Comparison of ENCODE assay signal across 8 cellular contexts in the genomic region with DNA sequence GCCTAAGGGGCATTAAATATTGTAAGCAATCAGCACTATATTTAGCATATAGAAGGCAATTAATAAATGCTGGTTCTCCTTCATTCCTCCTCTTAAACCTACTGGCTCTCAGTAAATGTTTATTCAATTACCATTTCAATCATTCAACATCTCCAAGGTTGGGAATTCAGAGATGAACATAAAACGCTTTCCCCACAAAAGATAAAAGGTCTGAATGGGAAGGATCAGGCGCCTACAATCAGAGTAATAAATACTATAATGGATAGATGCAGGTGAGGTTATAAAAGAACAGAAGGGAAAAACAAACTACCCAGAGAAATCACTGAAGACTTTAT. TPM values are rescaled to one million over a fixed set of nuclear protein-coding genes. Genes with fewer than 3 reads are reported as not detected.
A peak's percentile ranks its signal among the peaks of the same experiment; 100 is the strongest.
DNase-seq lines count a peak whose midpoint lies in the region; ATAC-seq and TF ChIP-seq lines count a peak whose summit lies in the region.

No MANE protein-coding gene starts in this region.

- H3K14ac ChIP-seq in H9 (ENCODE audit: insufficient read depth, low read length): no peak overlapping the region

- peaks cover 2% of the 10 kb centered on the region; the same call in 1 of the 2 replicates for H3K4me1 ChIP-seq in H9 (ENCODE audit: insufficient read depth, low read length)
- peaks cover 17% of the 10 kb centered on the region for H3K4me1 ChIP-seq in skeletal muscle satellite cell (ENCODE audit: control insufficient read depth, insufficient read depth, low read length)

- H3K27ac ChIP-seq in H9 (ENCODE audit: insufficient read length, low read depth, low read length): no peak overlapping the region

- no peaks in the 10 kb centered on the region for H3K27me3 ChIP-seq in H9 (ENCODE audit: insufficient read depth, low read length)
- H3K27me3 ChIP-seq in skeletal muscle satellite cell (ENCODE audit: control insufficient read depth, insufficient read depth, low read length): no peaks in the 10 kb centered on the region

- H3K9me3 Mint-ChIP-seq in H9: no peaks in the 10 kb centered on the region
- H3K9me3 Mint-ChIP-seq in WTC11: no peaks in the 10 kb centered on the region

- H2BK15ac ChIP-seq in H9 (ENCODE audit: low read depth, low read length): no peak overlapping the region

- POLR2A ChIA-PET in WTC11 (lab: Charles Lee): interaction anchor here (1.7 kb wide), 1 partner anchor 21 kb away, joined by 11 read pairs; a partner anchor contains a TSS

- H3K36me3 Mint-ChIP-seq in H9 (ENCODE audit: insufficient read depth in 1 of 3, low read depth in 3 of 3) (peaks cover 6 to 50% (median 37%) of the 10 kb centered on the region in 3 experiments; a peak in 5 of 7 replicates), WTC11 (peaks cover 11% of the 10 kb centered on the region)

- H2AK5ac ChIP-seq in H9 (ENCODE audit: insufficient read length, low read length): no peak overlapping the region

- no peak overlapping the region for H2BK120ac ChIP-seq in H9 (ENCODE audit: low read depth, low read length, poor library complexity, severe bottlenecking)

- peaks cover 10% of the 10 kb centered on the region for H3K23me2 ChIP-seq in H9 (ENCODE audit: insufficient read length, low read depth, low read length, poor library complexity, severe bottlenecking)

- no peaks in the 10 kb centered on the region; the same call in 1 of the 2 replicates for H3K27me3 Mint-ChIP-seq in H9 (ENCODE audit: low read depth)
- H3K27me3 Mint-ChIP-seq in WTC11 (ENCODE audit: low read depth): no peaks in the 10 kb centered on the region

- H2BK20ac ChIP-seq in H9 (ENCODE audit: low read depth, low read length, poor library complexity, severe bottlenecking): no peak overlapping the region

- no peak overlapping the region for H4K5ac ChIP-seq in H9 (ENCODE audit: insufficient read length, low read depth, low read length)

- no peak overlapping the region for H3T11ph ChIP-seq in H9 (ENCODE audit: low read length)

- CTCF ChIA-PET in WTC11 (lab: Charles Lee): interaction anchor here (1.3 kb wide), 1 partner anchor 315 kb away, joined by 5 read pairs; no protein-coding TSS in a partner anchor

- DNase-seq in H9 (no peak), WTC11 (ENCODE audit: low spot score) (no peak), foreskin fibroblast (no peak), NCI-H748 treated with DMSO at 0.1 percent for 48 hours (lab: John Stamatoyannopoulos, UW) (no peak), hypothalamus (lab: John Stamatoyannopoulos, UW) (no peak)
- no peak for DNase-seq in stimulated activated CD8-positive, alpha-beta memory T cell treated with anti-CD3 and anti-CD28 coated beads, Interleukin-4, amount 100 ng/mL, for 48 hours
- DNase-seq in effector CD4-positive, alpha-beta T cell: no peak

- H3K79me1 ChIP-seq in H9 (ENCODE audit: insufficient read depth, low read depth, low read length, poor library complexity, severe bottlenecking): no peaks in the 10 kb centered on the region

- no peak overlapping the region for H3K23ac ChIP-seq in H9 (ENCODE audit: insufficient read length, low read depth, low read length)

- ATAC-seq in WTC11: no peak

- H4K91ac ChIP-seq in H9 (ENCODE audit: insufficient read length, low read depth, low read length): no peak overlapping the region

- no peak overlapping the region for H2BK12ac ChIP-seq in H9 (ENCODE audit: insufficient read length, low read depth, low read length)

- no CpG with 5 or more reads among the region's 2 CpGs for WGBS in H9 (ENCODE audit: extremely low coverage, insufficient read length, low lambda C conversion rate)

- H3K4me3 ChIP-seq in foreskin fibroblast (ENCODE audit: low read depth in 1 of 2, low read length in 2 of 2) (peak overlapping the region; percentile 78 to 94), skeletal muscle satellite cell (ENCODE audit: low read length) (peak overlapping the region; percentile 97)

- peaks cover 21 to 22% of the 10 kb centered on the region in 2 experiments for H3K4me1 Mint-ChIP-seq in H9
- H3K4me1 Mint-ChIP-seq in WTC11: peaks cover 20% of the 10 kb centered on the region

- no peak overlapping the region for H2BK5ac ChIP-seq in H9 (ENCODE audit: insufficient read length, low read length)

- H3K36me3 ChIP-seq in skeletal muscle satellite cell (ENCODE audit: insufficient read depth, low read length): peaks cover 4% of the 10 kb centered on the region

- H3K4me2 ChIP-seq in H9 (ENCODE audit: insufficient read depth, insufficient read length, low read length) (peak overlapping the region; percentile 75), skeletal muscle satellite cell (ENCODE audit: low read length) (peak overlapping the region; percentile 93)

- H3K27ac Mint-ChIP-seq in H9 (peak overlapping the region in 2 of 3 experiments; percentile 66; a peak in 3 of 7 replicates), WTC11 (peak overlapping the region; percentile 26)

- no peak overlapping the region for H3K4ac ChIP-seq in H9 (ENCODE audit: low read depth, low read length)

- TF ChIP-seq CTCF in H9 (conservative IDR thresholded peaks at IDR 0.05) (no peak), WTC11 (IDR thresholded peaks at IDR 0.05) (no peak), foreskin fibroblast (IDR thresholded peaks at IDR 0.05; ENCODE audit: low read depth, low read length) (no peak)

- H3K56ac ChIP-seq in H9 (ENCODE audit: insufficient read length, low read depth, low read length): no peak overlapping the region

- H3K9ac ChIP-seq in H9 (ENCODE audit: extremely low read depth, insufficient read length, low read length): no peak overlapping the region
- peak overlapping the region; percentile 95 for H3K9ac ChIP-seq in skeletal muscle satellite cell (ENCODE audit: low read depth, low read length)

- no peak overlapping the region for H3K18ac ChIP-seq in H9 (ENCODE audit: insufficient read length, low read depth, low read length)

- H3K9me3 ChIP-seq in H9 (ENCODE audit: control insufficient read depth, low read depth, low read length): no peaks in the 10 kb centered on the region
- no peaks in the 10 kb centered on the region for H3K9me3 ChIP-seq in skeletal muscle satellite cell (replicated peaks; ENCODE audit: low read length)

- peaks cover 4% of the 10 kb centered on the region; the same call in 1 of the 2 replicates for H3K79me2 ChIP-seq in H9 (ENCODE audit: insufficient read depth, low read length)

- H4K20me1 ChIP-seq in H9 (ENCODE audit: control insufficient read depth, insufficient read depth, insufficient read length): no peaks in the 10 kb centered on the region

- H3K4me3 Mint-ChIP-seq in H9 (peak overlapping the region; percentile 90 to 91), WTC11 (peak overlapping the region; percentile 93)

- H2AFZ ChIP-seq in H9 (ENCODE audit: low read length): no peak overlapping the region

- H4K8ac ChIP-seq in H9 (replicated peaks; ENCODE audit: insufficient read length, low read depth, low read length): no peak overlapping the region

TF ChIP-seq in WTC11, 78 proteins besides CTCF, POLR2A, EP300 and RAD21 (continues in another document):
- TF ChIP-seq SMAD3 (CRISPR knock-in tag; IDR thresholded peaks at IDR 0.05; ENCODE audit: borderline replicate concordance) (no peak), TP53 (CRISPR knock-in tag; IDR thresholded peaks at IDR 0.05) (no peak), ETV6 (CRISPR knock-in tag; IDR thresholded peaks at IDR 0.05) (no peak), GABPB1 (CRISPR knock-in tag; IDR thresholded peaks at IDR 0.05) (no peak), ZNF232 (CRISPR knock-in tag; IDR thresholded peaks at IDR 0.05) (no peak)
- TF ChIP-seq, protein P1, sequence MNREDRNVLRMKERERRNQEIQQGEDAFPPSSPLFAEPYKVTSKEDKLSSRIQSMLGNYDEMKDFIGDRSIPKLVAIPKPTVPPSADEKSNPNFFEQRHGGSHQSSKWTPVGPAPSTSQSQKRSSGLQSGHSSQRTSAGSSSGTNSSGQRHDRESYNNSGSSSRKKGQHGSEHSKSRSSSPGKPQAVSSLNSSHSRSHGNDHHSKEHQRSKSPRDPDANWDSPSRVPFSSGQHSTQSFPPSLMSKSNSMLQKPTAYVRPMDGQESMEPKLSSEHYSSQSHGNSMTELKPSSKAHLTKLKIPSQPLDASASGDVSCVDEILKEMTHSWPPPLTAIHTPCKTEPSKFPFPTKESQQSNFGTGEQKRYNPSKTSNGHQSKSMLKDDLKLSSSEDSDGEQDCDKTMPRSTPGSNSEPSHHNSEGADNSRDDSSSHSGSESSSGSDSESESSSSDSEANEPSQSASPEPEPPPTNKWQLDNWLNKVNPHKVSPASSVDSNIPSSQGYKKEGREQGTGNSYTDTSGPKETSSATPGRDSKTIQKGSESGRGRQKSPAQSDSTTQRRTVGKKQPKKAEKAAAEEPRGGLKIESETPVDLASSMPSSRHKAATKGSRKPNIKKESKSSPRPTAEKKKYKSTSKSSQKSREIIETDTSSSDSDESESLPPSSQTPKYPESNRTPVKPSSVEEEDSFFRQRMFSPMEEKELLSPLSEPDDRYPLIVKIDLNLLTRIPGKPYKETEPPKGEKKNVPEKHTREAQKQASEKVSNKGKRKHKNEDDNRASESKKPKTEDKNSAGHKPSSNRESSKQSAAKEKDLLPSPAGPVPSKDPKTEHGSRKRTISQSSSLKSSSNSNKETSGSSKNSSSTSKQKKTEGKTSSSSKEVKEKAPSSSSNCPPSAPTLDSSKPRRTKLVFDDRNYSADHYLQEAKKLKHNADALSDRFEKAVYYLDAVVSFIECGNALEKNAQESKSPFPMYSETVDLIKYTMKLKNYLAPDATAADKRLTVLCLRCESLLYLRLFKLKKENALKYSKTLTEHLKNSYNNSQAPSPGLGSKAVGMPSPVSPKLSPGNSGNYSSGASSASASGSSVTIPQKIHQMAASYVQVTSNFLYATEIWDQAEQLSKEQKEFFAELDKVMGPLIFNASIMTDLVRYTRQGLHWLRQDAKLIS (CRISPR knock-in tag; IDR thresholded peaks at IDR 0.05; ENCODE audit: borderline replicate concordance): no peak
- TF ChIP-seq, protein P2, sequence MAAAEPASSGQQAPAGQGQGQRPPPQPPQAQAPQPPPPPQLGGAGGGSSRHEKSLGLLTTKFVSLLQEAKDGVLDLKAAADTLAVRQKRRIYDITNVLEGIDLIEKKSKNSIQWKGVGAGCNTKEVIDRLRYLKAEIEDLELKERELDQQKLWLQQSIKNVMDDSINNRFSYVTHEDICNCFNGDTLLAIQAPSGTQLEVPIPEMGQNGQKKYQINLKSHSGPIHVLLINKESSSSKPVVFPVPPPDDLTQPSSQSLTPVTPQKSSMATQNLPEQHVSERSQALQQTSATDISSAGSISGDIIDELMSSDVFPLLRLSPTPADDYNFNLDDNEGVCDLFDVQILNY (CRISPR knock-in tag; IDR thresholded peaks at IDR 0.05): no peak

RNA-seq across cellular contexts. Expression of a gene that starts 0.4 kb away (rescaled TPM):
- total RNA-seq in H9 (2021) (15.6 and 16.7 TPM in 2 replicates), WTC11 (2021) (9.4 to 10.1 TPM (median 9.9 TPM) in 3 replicates)
- 16.2 and 17.2 TPM in 2 replicates for total RNA-seq in skeletal muscle satellite cell (2012; rRNA removed)

RNA-seq across cellular contexts. Expression of a gene that starts 21.0 kb away (rescaled TPM):
- total RNA-seq in H9 (2021): 76.8 and 82.1 TPM in 2 replicates
- 80.6 to 89.2 TPM (median 80.9 TPM) in 3 replicates for total RNA-seq in WTC11 (2021)
- total RNA-seq in skeletal muscle satellite cell (2012; rRNA removed): 46.9 and 53.5 TPM in 2 replicates

RNA-seq across cellular contexts. Expression of a gene that starts 22.1 kb away (rescaled TPM):
- total RNA-seq in H9 (2021): 100 and 106 TPM in 2 replicates
- total RNA-seq in WTC11 (2021): 74.7 to 89.4 TPM (median 79.0 TPM) in 3 replicates
- 57.7 and 64.1 TPM in 2 replicates for total RNA-seq in skeletal muscle satellite cell (2012; rRNA removed)

RNA-seq across cellular contexts. Expression of a gene that starts 43.5 kb away (rescaled TPM):
- total RNA-seq in H9 (2021): 28.5 and 30.6 TPM in 2 replicates
- 33.7 to 36.9 TPM (median 34.1 TPM) in 3 replicates for total RNA-seq in WTC11 (2021)
- total RNA-seq in skeletal muscle satellite cell (2012; rRNA removed): 2.3 and 5.7 TPM in 2 replicates
